8 cellular contexts compared by ENCODE assay signal in genomic region chr20:63497946-63498935, GRCh38. TPM values are rescaled to one million over a fixed set of nuclear protein-coding genes. Genes with fewer than 3 reads are reported as not detected.
A peak's percentile ranks its signal among the peaks of the same experiment; 100 is the strongest.
DNase-seq lines count a peak whose midpoint lies in the region; ATAC-seq, FAIRE-seq and TF ChIP-seq lines count a peak whose summit lies in the region.

No MANE protein-coding gene starts in this region.

- H2AFZ ChIP-seq in Karpas-422 (ENCODE audit: low read length), result no peak overlapping the region

- H3K4me2 ChIP-seq in A549, result peak overlapping the region; percentile 100
- no peak overlapping the region for H3K4me2 ChIP-seq in Karpas-422 (ENCODE audit: low read depth, low read length, poor library complexity, severe bottlenecking)

- H3K27me3 Mint-ChIP-seq in HFFc6 (ENCODE audit: insufficient read depth) (no peaks in the 10 kb centered on the region; the same call in 1 of the 2 replicates), brain (no peaks in the 10 kb centered on the region)

- H3K4me3 ChIP-seq in A549, result peak overlapping the region; percentile 99
- H3K4me3 ChIP-seq in kidney epithelial cell (ENCODE audit: low read depth, low read length), result peak overlapping the region; percentile 30
- no peak overlapping the region for H3K4me3 ChIP-seq in Karpas-422 (ENCODE audit: low read length)

- H3K4me1 ChIP-seq in A549, result peaks cover 27% of the 10 kb centered on the region
- H3K4me1 ChIP-seq in Karpas-422 (ENCODE audit: low read length), result peaks cover 12% of the 10 kb centered on the region

- H4K20me1 ChIP-seq in Karpas-422 (ENCODE audit: insufficient read depth, low read depth, low read length), result no peaks in the 10 kb centered on the region; the same call in 1 of the 2 replicates

- POLR2A ChIA-PET in A549 (lab: Yijun Ruan, JAX), result interaction anchor here (2.1 kb wide), 1 partner anchor 22 kb away, joined by 13 read pairs; the partner anchor contains the start of gene PPDPF

- no peaks in the 10 kb centered on the region for H3K36me3 Mint-ChIP-seq in HFFc6 (ENCODE audit: low read depth)
- H3K36me3 Mint-ChIP-seq in brain, result peaks cover 8% of the 10 kb centered on the region

- H3K9me3 ChIP-seq in A549 (no peaks in the 10 kb centered on the region), Karpas-422 (ENCODE audit: low read length) (no peaks in the 10 kb centered on the region)

- no peak for TF ChIP-seq RAD21 in A549 (conservative IDR thresholded peaks at IDR 0.05 in 1 of 2, IDR thresholded peaks at IDR 0.05 in 1 of 2)

- ATAC-seq in A549, result peak; percentile 39 to 63
- no peak for ATAC-seq in HG02678 (IDR thresholded peaks at IDR 0.05; ENCODE audit: unreplicated experiment)

- FAIRE-seq in A549 (lab: Jason Lieb, UNC), result no peak

- no peak for TF ChIP-seq POLR2A in A549 (IDR thresholded peaks at IDR 0.05; ENCODE audit: low read length)

- H3K36me3 ChIP-seq in kidney epithelial cell (ENCODE audit: control insufficient read depth, insufficient read depth, low read length) (no peaks in the 10 kb centered on the region), Karpas-422 (ENCODE audit: insufficient read depth, low read length) (no peaks in the 10 kb centered on the region)

- H3K9ac ChIP-seq in Karpas-422 (ENCODE audit: low read length), result no peak overlapping the region

- WGBS in A549 (ENCODE audit: missing lambda C conversion rate), result 18% methylated on average over 11 of the region's 60 CpGs

- H3K4me3 Mint-ChIP-seq in HFFc6, result no peak overlapping the region
- H3K4me3 Mint-ChIP-seq in brain, result peak overlapping the region; percentile 77 to 89 (median 84)

- TF ChIP-seq CTCF in A549 (IDR thresholded peaks at IDR 0.05), result no peak
- TF ChIP-seq CTCF in HFFc6 (IDR thresholded peaks at IDR 0.05), result no peak
- TF ChIP-seq CTCF in brain (conservative IDR thresholded peaks at IDR 0.05), result no peak
- TF ChIP-seq CTCF in kidney epithelial cell (IDR thresholded peaks at IDR 0.05; ENCODE audit: insufficient read depth, low read length, poor library complexity, severe bottlenecking), result no peak

- H3K27me3 ChIP-seq in kidney epithelial cell (ENCODE audit: control insufficient read depth, insufficient read depth, low read length), result peaks cover 44% of the 10 kb centered on the region
- no peaks in the 10 kb centered on the region for H3K27me3 ChIP-seq in Karpas-422 (ENCODE audit: low read length)

- H3K27ac Mint-ChIP-seq in HFFc6, result no peak overlapping the region
- peak overlapping the region in 3 of 5 experiments; percentile 78 to 93 (median 84) for H3K27ac Mint-ChIP-seq in brain

- DNase-seq in A549 (ENCODE audit: low read depth in 1 of 2, low spot score in 1 of 2) (peak; percentile 62), HFFc6 (peak; percentile 12), kidney epithelial cell (ENCODE audit: low read depth) (no peak), GM19238 (ENCODE audit: insufficient read length, low spot score) (no peak), Karpas-422 (no peak)
- DNase-seq in activated effector memory CD4-positive, alpha-beta T cell treated with Interleukin-2 at 50 U/mL for 16 hours, result no peak

- TF ChIP-seq EP300 in A549 (IDR thresholded peaks at IDR 0.05), result no peak

- peak overlapping the region; percentile 92 to 96 for H3K27ac ChIP-seq in A549
- no peak overlapping the region for H3K27ac ChIP-seq in Karpas-422 (ENCODE audit: low read length)

- H3K9me2 ChIP-seq in Karpas-422 (replicated peaks; ENCODE audit: insufficient read depth, low read length), result no peaks in the 10 kb centered on the region

- CTCF ChIA-PET in A549 (lab: Yijun Ruan, JAX), result interaction anchor here (1.0 to 3.6 kb wide), 7 partner anchors 11 to 482 kb away, joined by 3 to 75 read pairs (median 16); partner anchors contain the start of genes PPDPF, PRPF6 and PTK6

- H3K4me1 Mint-ChIP-seq in HFFc6 (ENCODE audit: low read depth) (no peaks in the 10 kb centered on the region), brain (peaks cover 26% of the 10 kb centered on the region)

- H3K79me2 ChIP-seq in Karpas-422 (ENCODE audit: low read length), result no peaks in the 10 kb centered on the region

- H3K9me3 Mint-ChIP-seq in HFFc6 (no peaks in the 10 kb centered on the region), brain (no peaks in the 10 kb centered on the region)

TF ChIP-seq in A549, 52 proteins besides CTCF, POLR2A, EP300 and RAD21:
- TF ChIP-seq MAZ (IDR thresholded peaks at IDR 0.05; ENCODE audit: borderline replicate concordance, low read depth, low read length), result no peak
- TF ChIP-seq FOSL2 (IDR thresholded peaks at IDR 0.05), result 0 out of 2 replicates have a peak, but pooled peaks have one; percentile 20
- TF ChIP-seq FOSL2 (CRISPR knock-in tag; IDR thresholded peaks at IDR 0.05), result peak; percentile 88
- TF ChIP-seq MAX (IDR thresholded peaks at IDR 0.05), result peak; percentile 67
- no peak for TF ChIP-seq ZFP36 (IDR thresholded peaks at IDR 0.05; ENCODE audit: borderline replicate concordance, partially characterized antibody)
- 0 out of 2 replicates have a peak, but pooled peaks have one; percentile 12 for TF ChIP-seq GATA3 (IDR thresholded peaks at IDR 0.05; ENCODE audit: borderline replicate concordance)

RNA-seq across cellular contexts. Expression of gene EEF1A2, which starts 0.6 kb away (rescaled TPM):
- polyA plus RNA-seq in A549 (2011; rRNA removed), result 16.3 and 17.4 TPM in 2 replicates
- polyA plus RNA-seq in A549 (2012; cell fraction: cytosol; rRNA removed), result 34.8 and 42.6 TPM in 2 replicates
- 54.0 and 82.0 TPM in 2 replicates for polyA plus RNA-seq in A549 (2012; cell fraction: nucleus; rRNA removed)
- polyA plus RNA-seq in A549 (2017; fragmentation: RNase III; extraction: RNeasy Plus Mini Kit Qiagen cat#74134 plus additional on column Dnase treatment), result 128 to 141 TPM (median 129 TPM) in 3 replicates
- polyA minus RNA-seq in A549 (2011; rRNA and poly(A)+ RNA removed), result 17.8 and 30.8 TPM in 2 replicates
- 1 to 10 TPM; 1.1 to 7.2 (median 1.7) TPM for total RNA-seq in HFFc6 (2021; fragmentation: NEBNext Ultra II Directional; extraction: Animal tissue kit (Norgen Biotek cat#: 25700))
- 1,308 TPM for polyA plus RNA-seq in brain (ENCODE audit: insufficient read depth, low read depth, low replicate concordance)
- total RNA-seq in kidney epithelial cell, result 14.9 and 18.0 TPM in 2 replicates
- 0.71 TPM in 1 of 2 replicates, not detected in the other for total RNA-seq in Karpas-422 (2014; rRNA removed; shearing (Covaris generic); ENCODE audit: low replicate concordance)

RNA-seq across cellular contexts. Expression of gene PPDPF, which starts 22.3 kb away (rescaled TPM):
- polyA plus RNA-seq in A549 (2011; rRNA removed) (4.6 and 7.7 TPM in 2 replicates), A549 (2017; fragmentation: RNase III; extraction: RNeasy Plus Mini Kit Qiagen cat#74134 plus additional on column Dnase treatment) (217 to 227 TPM (median 224 TPM) in 3 replicates), brain (ENCODE audit: insufficient read depth, low read depth, low replicate concordance) (1,213 TPM)
- 115 and 196 TPM in 2 replicates for polyA plus RNA-seq in A549 (2012; cell fraction: cytosol; rRNA removed)
- 41.3 and 97.2 TPM in 2 replicates for polyA plus RNA-seq in A549 (2012; cell fraction: nucleus; rRNA removed)
- 5.5 and 18.1 TPM in 2 replicates for polyA minus RNA-seq in A549 (2011; rRNA and poly(A)+ RNA removed)
- 100 to 1,000 TPM; 388 to 518 (median 443) TPM for total RNA-seq in HFFc6 (2021; fragmentation: NEBNext Ultra II Directional; extraction: Animal tissue kit (Norgen Biotek cat#: 25700))
- total RNA-seq in kidney epithelial cell, result 114 and 211 TPM in 2 replicates
- 16.2 and 51.0 TPM in 2 replicates for total RNA-seq in Karpas-422 (2014; rRNA removed; shearing (Covaris generic); ENCODE audit: low replicate concordance)

RNA-seq across cellular contexts. Expression of gene KCNQ2, which starts 25.8 kb away (rescaled TPM):
- 0.14 and 0.32 TPM in 2 replicates for polyA plus RNA-seq in A549 (2011; rRNA removed)
- polyA plus RNA-seq in A549 (2012; cell fraction: cytosol; rRNA removed), result 1.1 and 1.2 TPM in 2 replicates
- polyA plus RNA-seq in A549 (2012; cell fraction: nucleus; rRNA removed), result 0.91 and 1.3 TPM in 2 replicates
- polyA plus RNA-seq in A549 (2017; fragmentation: RNase III; extraction: RNeasy Plus Mini Kit Qiagen cat#74134 plus additional on column Dnase treatment), result 0.15 to 0.38 TPM (median 0.36 TPM) in 3 replicates
- not detected in 2 replicates for polyA minus RNA-seq in A549 (2011; rRNA and poly(A)+ RNA removed)
- total RNA-seq in HFFc6 (2021; fragmentation: NEBNext Ultra II Directional; extraction: Animal tissue kit (Norgen Biotek cat#: 25700)), result not detected
- 100 TPM for polyA plus RNA-seq in brain (ENCODE audit: insufficient read depth, low read depth, low replicate concordance)
- 0.04 and 0.21 TPM in 2 replicates for total RNA-seq in kidney epithelial cell
- not detected in 2 replicates for total RNA-seq in Karpas-422 (2014; rRNA removed; shearing (Covaris generic); ENCODE audit: low replicate concordance)

RNA-seq across cellular contexts. Expression of gene PTK6, which starts 38.9 kb away (rescaled TPM):
- polyA plus RNA-seq in A549 (2011; rRNA removed), result 1.1 and 1.2 TPM in 2 replicates
- polyA plus RNA-seq in A549 (2012; cell fraction: cytosol; rRNA removed), result 1.3 and 1.8 TPM in 2 replicates
- 4.3 and 4.6 TPM in 2 replicates for polyA plus RNA-seq in A549 (2012; cell fraction: nucleus; rRNA removed)
- 1.6 to 2.2 TPM (median 2.0 TPM) in 3 replicates for polyA plus RNA-seq in A549 (2017; fragmentation: RNase III; extraction: RNeasy Plus Mini Kit Qiagen cat#74134 plus additional on column Dnase treatment)
- polyA minus RNA-seq in A549 (2011; rRNA and poly(A)+ RNA removed), result 0.54 and 0.91 TPM in 2 replicates
- under 1 TPM in 2 of 6 experiments, not detected in 4; 0.07 TPM for total RNA-seq in HFFc6 (2021; fragmentation: NEBNext Ultra II Directional; extraction: Animal tissue kit (Norgen Biotek cat#: 25700))
- 0.93 TPM for polyA plus RNA-seq in brain (ENCODE audit: insufficient read depth, low read depth, low replicate concordance)
- total RNA-seq in kidney epithelial cell, result 0.33 and 0.55 TPM in 2 replicates
- total RNA-seq in Karpas-422 (2014; rRNA removed; shearing (Covaris generic); ENCODE audit: low replicate concordance), result 0.51 TPM in 1 of 2 replicates, not detected in the other

RNA-seq across cellular contexts. Expression of gene SRMS, which starts 49.3 kb away (rescaled TPM):
- polyA plus RNA-seq in A549 (2011; rRNA removed) (not detected in 2 replicates), A549 (2017; fragmentation: RNase III; extraction: RNeasy Plus Mini Kit Qiagen cat#74134 plus additional on column Dnase treatment) (not detected in 3 replicates), brain (ENCODE audit: insufficient read depth, low read depth, low replicate concordance) (not detected)
- not detected in 2 replicates for polyA plus RNA-seq in A549 (2012; cell fraction: cytosol; rRNA removed)
- polyA plus RNA-seq in A549 (2012; cell fraction: nucleus; rRNA removed), result 0.02 TPM in 1 of 2 replicates, not detected in the other
- not detected in 2 replicates for polyA minus RNA-seq in A549 (2011; rRNA and poly(A)+ RNA removed)
- total RNA-seq in HFFc6 (2021; fragmentation: NEBNext Ultra II Directional; extraction: Animal tissue kit (Norgen Biotek cat#: 25700)), result not detected
- 0.48 TPM in 1 of 2 replicates, not detected in the other for total RNA-seq in kidney epithelial cell
- not detected in 2 replicates for total RNA-seq in Karpas-422 (2014; rRNA removed; shearing (Covaris generic); ENCODE audit: low replicate concordance)

Comparison
In these comparisons a context has a peak if more than half of its experiments do, and no peak if none do; other contexts are left out.
1. DNase-seq: peak in A549 (2 of 2) and HFFc6 (single experiment); none in kidney epithelial cell (single experiment), GM19238 (single experiment), Karpas-422 (single experiment) and activated effector memory CD4-positive, alpha-beta T cell treated with Interleukin-2 at 50 U/mL for 16 hours (single experiment).